In the genomic region with DNA sequence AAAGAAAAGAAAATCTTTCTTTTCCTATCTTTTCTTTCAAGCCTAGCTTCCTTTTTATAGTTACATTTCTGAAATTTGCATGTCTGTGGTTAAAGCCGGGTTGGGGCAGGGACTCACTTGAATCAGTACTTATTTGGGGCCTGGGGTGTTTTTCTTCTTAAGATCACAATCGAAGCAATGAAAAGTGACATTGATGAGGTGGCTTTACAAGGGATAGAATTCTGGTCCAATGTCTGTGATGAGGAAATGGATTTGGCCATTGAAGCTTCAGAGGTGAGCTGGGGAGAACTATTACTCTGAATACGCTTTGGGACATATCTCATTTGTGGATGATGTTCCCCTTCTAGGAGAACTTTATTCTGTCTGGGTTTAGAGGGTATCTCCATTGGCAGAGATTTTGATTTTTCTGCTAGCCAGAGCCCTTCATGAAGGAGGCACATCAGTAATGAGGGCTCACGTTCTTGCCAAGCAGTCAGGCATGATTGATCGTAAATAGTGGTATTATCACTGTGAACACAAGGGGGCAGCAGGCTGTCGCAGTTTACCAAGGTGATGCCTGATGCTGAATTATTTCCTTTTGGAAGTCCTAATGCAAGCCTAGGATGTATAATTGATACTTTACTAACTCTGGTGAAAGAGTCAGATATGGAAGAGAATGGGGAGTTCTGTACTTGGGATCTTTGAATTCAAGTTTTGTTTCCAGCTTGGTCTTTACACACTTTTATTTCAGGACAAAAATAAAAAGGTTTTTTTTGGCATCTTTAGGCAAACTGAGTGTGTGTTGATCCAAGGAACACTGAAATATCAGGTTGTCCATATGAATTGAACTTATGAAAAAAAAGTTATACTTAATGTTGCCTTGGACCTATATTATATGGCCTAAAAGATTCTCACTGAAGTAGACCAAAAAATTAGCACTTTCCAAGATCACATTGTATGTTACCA, we compare ENCODE assay signal across 8 cellular contexts. TPM values are rescaled to one million over a fixed set of nuclear protein-coding genes. Genes with fewer than 3 reads are reported as not detected.
DNase-seq lines count a peak whose midpoint lies in the region; ATAC-seq and TF ChIP-seq lines count a peak whose summit lies in the region.

No MANE protein-coding gene starts in this region.

- H3K27ac Mint-ChIP-seq in naive thymus-derived CD8-positive, alpha-beta T cell: peak overlapping the region in 9 of 10 donors; percentile 27 to 88 (median 70)
- peak overlapping the region; percentile 63 to 86 for H3K27ac Mint-ChIP-seq in stimulated activated naive CD8-positive, alpha-beta T cell treated with anti-CD3 and anti-CD28 coated beads, Interleukin-15, amount 100 ng/mL, for 72 hours

- peak; percentile 63 to 73 for ATAC-seq in naive thymus-derived CD8-positive, alpha-beta T cell
- peak; percentile 61 for ATAC-seq in stimulated activated naive CD8-positive, alpha-beta T cell treated with anti-CD3 and anti-CD28 coated beads, Interleukin-15, amount 100 ng/mL, for 72 hours
- ATAC-seq in HG03139 (IDR thresholded peaks at IDR 0.05; ENCODE audit: unreplicated experiment): no peak

- H3K36me3 Mint-ChIP-seq in naive thymus-derived CD8-positive, alpha-beta T cell: peaks cover 4 to 89% (median 26%) of the 10 kb centered on the region in 3 donors

- no peaks in the 10 kb centered on the region for H3K27me3 Mint-ChIP-seq in naive thymus-derived CD8-positive, alpha-beta T cell
- H3K27me3 Mint-ChIP-seq in stimulated activated naive CD8-positive, alpha-beta T cell treated with anti-CD3 and anti-CD28 coated beads, Interleukin-15, amount 100 ng/mL, for 72 hours: no peaks in the 10 kb centered on the region

- no peak overlapping the region for H3K4me3 ChIP-seq in epithelial cell of proximal tubule (ENCODE audit: low read depth, low read length)

- POLR2A ChIA-PET in naive thymus-derived CD8-positive, alpha-beta T cell (lab: Charles Lee): interaction anchor here (0.6 to 7.0 kb wide), 3 partner anchors 14 to 440 kb away, joined by 3 to 88 read pairs (median 3); a partner anchor contains a TSS

- H3K4me3 Mint-ChIP-seq in naive thymus-derived CD8-positive, alpha-beta T cell: peak overlapping the region in 1 of 10 donors; percentile 2
- no peak overlapping the region for H3K4me3 Mint-ChIP-seq in stimulated activated naive CD8-positive, alpha-beta T cell treated with anti-CD3 and anti-CD28 coated beads, Interleukin-15, amount 100 ng/mL, for 72 hours

- peaks cover 10 to 30% (median 20%) of the 10 kb centered on the region in 4 donors for H3K4me1 Mint-ChIP-seq in naive thymus-derived CD8-positive, alpha-beta T cell
- H3K4me1 Mint-ChIP-seq in stimulated activated naive CD8-positive, alpha-beta T cell treated with anti-CD3 and anti-CD28 coated beads, Interleukin-15, amount 100 ng/mL, for 72 hours: peaks cover 42% of the 10 kb centered on the region

- no peaks in the 10 kb centered on the region for H3K9me3 Mint-ChIP-seq in naive thymus-derived CD8-positive, alpha-beta T cell
- no peaks in the 10 kb centered on the region for H3K9me3 Mint-ChIP-seq in stimulated activated naive CD8-positive, alpha-beta T cell treated with anti-CD3 and anti-CD28 coated beads, Interleukin-15, amount 100 ng/mL, for 72 hours

- DNase-seq in COR-L47 (lab: John Stamatoyannopoulos, UW) (peak; percentile 45), HT-29 (ENCODE audit: low spot score) (peak; percentile 84), NOMO-1 treated with DMSO at 0.1 percent for 48 hours (lab: John Stamatoyannopoulos, UW; ENCODE audit: unreplicated experiment) (peak; percentile 34), epithelial cell of proximal tubule (ENCODE audit: low read depth) (no peak)
- peak; percentile 61 for DNase-seq in activated CD8-positive, alpha-beta memory T cell treated with anti-CD3 and anti-CD28 coated beads, Interleukin-2, amount 50 U/mL, for 4 hours
- DNase-seq in naive thymus-derived CD8-positive, alpha-beta T cell: peak; percentile 24 to 75 (median 58)
- DNase-seq in stimulated activated naive CD8-positive, alpha-beta T cell treated with anti-CD3 and anti-CD28 coated beads, Interleukin-15, amount 100 ng/mL, for 72 hours: peak; percentile 47 to 54

- TF ChIP-seq CTCF in epithelial cell of proximal tubule (conservative IDR thresholded peaks at IDR 0.05; ENCODE audit: low read depth, low read length): peak; percentile 83

RNA-seq across cellular contexts. Expression of a gene that starts 14.6 kb away (rescaled TPM):
- 219 and 232 TPM in 2 replicates for total RNA-seq in HT-29 (2014; rRNA removed; shearing (Covaris generic))
- total RNA-seq in epithelial cell of proximal tubule: 392 and 428 TPM in 2 replicates
- total RNA-seq in naive thymus-derived CD8-positive, alpha-beta T cell: 100 to 1,000 TPM; 217 to 252 TPM
- 10 to 100 TPM; 22.8 to 32.2 (median 25.7) TPM for polyA plus RNA-seq in naive thymus-derived CD8-positive, alpha-beta T cell

RNA-seq across cellular contexts. Expression of a gene that starts 29.7 kb away (rescaled TPM):
- 0.18 and 0.20 TPM in 2 replicates for total RNA-seq in HT-29 (2014; rRNA removed; shearing (Covaris generic))
- total RNA-seq in epithelial cell of proximal tubule: 1.3 and 4.2 TPM in 2 replicates
- 1 to 10 TPM; 1.4 to 3.1 TPM for total RNA-seq in naive thymus-derived CD8-positive, alpha-beta T cell
- under 1 TPM in 2 of 3 donors, not detected in 1; 0.07 to 0.59 TPM for polyA plus RNA-seq in naive thymus-derived CD8-positive, alpha-beta T cell
